In genomic region chr1:59285691-59286090, GRCh38 we compare ENCODE assay signal across 17 cellular contexts. TPM values are rescaled to one million over a fixed set of nuclear protein-coding genes. Genes with fewer than 3 reads are reported as not detected.
DNase-seq lines count a peak whose midpoint lies in the region; ATAC-seq and TF ChIP-seq lines count a peak whose summit lies in the region.
"Had no signal": no experiment of that assay in that cellular context is flagged by ENCODE, and none has a peak within 500 bp of the region (broad histone marks: within the 10 kb centered on the region; RNA-seq: fewer than 3 reads in every experiment).

No MANE protein-coding gene starts in this region.

- in situ Hi-C loops in G401 (cut with HindIII; ENCODE audit: low sequenced_read_pairs): no loop called here

- H3K9me3 Mint-ChIP-seq in WTC11: no peaks in the 10 kb centered on the region

- H3K4me1 Mint-ChIP-seq in WTC11: peaks cover 8% of the 10 kb centered on the region; the same call in 1 of the 2 replicates

- H3K27ac ChIP-seq in VCaP: 0 out of 2 replicates have a peak overlapping the region, but pooled peaks have one; percentile 24
- H3K27ac ChIP-seq: SJSA1 had no signal

- H3K4me3 Mint-ChIP-seq in WTC11: no peak overlapping the region

- no peaks in the 10 kb centered on the region for H3K27me3 Mint-ChIP-seq in WTC11 (ENCODE audit: low read depth)

- peak; percentile 64 for DNase-seq in DMS 273 treated with DMSO at 0.1 percent for 48 hours (lab: John Stamatoyannopoulos, UW)
- peak; percentile 59 for DNase-seq in LHCN-M2 (ENCODE audit: low read depth)
- peak; percentile 81 for DNase-seq in renal cortical epithelial cell (ENCODE audit: low read depth)
- DNase-seq in AG08395 (ENCODE audit: low spot score): no peak
- no peak for DNase-seq in G401 (ENCODE audit: low spot score)
- no peak for DNase-seq in WTC11 (ENCODE audit: low spot score)
- DNase-seq: C1 segment of cervical spinal cord; KG1; MG63; NCI-H1436; NCI-H2081; NCI-H2227 treated with DMSO at 0.1 percent for 48 hours; NCI-H69; NK-92 treated with Interleukin-12 subunit alpha and Interleukin-12 subunit beta, amount 100 ng/mL, for 24 hours had no signal

- TF ChIP-seq CTCF in VCaP (conservative IDR thresholded peaks at IDR 0.05): no peak
- no peak for TF ChIP-seq CTCF in WTC11 (IDR thresholded peaks at IDR 0.05)

- no peak overlapping the region for H3K27ac Mint-ChIP-seq in WTC11

- CTCF ChIA-PET in WTC11 (lab: Charles Lee): no interaction called here

- ATAC-seq in WTC11: no peak
- ATAC-seq: GM12878 had no signal

- POLR2A ChIA-PET in WTC11 (lab: Charles Lee): interaction anchor here (0.8 kb wide), 1 partner anchor 11 kb away, joined by 3 read pairs; the partner anchor contains the start of gene FGGY

- H3K36me3 Mint-ChIP-seq in WTC11: no peaks in the 10 kb centered on the region

TF ChIP-seq in WTC11, 78 proteins besides CTCF, POLR2A, EP300 and RAD21 (continues in another document):
- no peak for TF ChIP-seq SOX15 (CRISPR knock-in tag; IDR thresholded peaks at IDR 0.05)
- TF ChIP-seq NFYB (CRISPR knock-in tag; conservative IDR thresholded peaks at IDR 0.05; ENCODE audit: low read depth): no peak
- no peak for TF ChIP-seq ZNF263 (CRISPR knock-in tag; IDR thresholded peaks at IDR 0.05; ENCODE audit: low read depth)
- TF ChIP-seq ATF2 (CRISPR knock-in tag; IDR thresholded peaks at IDR 0.05; ENCODE audit: borderline replicate concordance, low read depth): no peak
- no peak for TF ChIP-seq FOXJ3 (CRISPR knock-in tag; IDR thresholded peaks at IDR 0.05; ENCODE audit: borderline replicate concordance)
- TF ChIP-seq MLX (CRISPR knock-in tag; IDR thresholded peaks at IDR 0.05): no peak
- no peak for TF ChIP-seq ATF3 (CRISPR knock-in tag; conservative IDR thresholded peaks at IDR 0.05)
- TF ChIP-seq ZNF532 (CRISPR knock-in tag; IDR thresholded peaks at IDR 0.05; ENCODE audit: borderline replicate concordance): no peak
- TF ChIP-seq ZMAT4 (CRISPR knock-in tag; IDR thresholded peaks at IDR 0.05): no peak
- no peak for TF ChIP-seq ZNF671 (CRISPR knock-in tag; IDR thresholded peaks at IDR 0.05)
- TF ChIP-seq ZNF281 (CRISPR knock-in tag; IDR thresholded peaks at IDR 0.05): no peak
- TF ChIP-seq MXD4 (CRISPR knock-in tag; IDR thresholded peaks at IDR 0.05; ENCODE audit: borderline replicate concordance): no peak
- no peak for TF ChIP-seq ZBTB21 (CRISPR knock-in tag; IDR thresholded peaks at IDR 0.05; ENCODE audit: borderline replicate concordance)
- no peak for TF ChIP-seq ZNF232 (CRISPR knock-in tag; IDR thresholded peaks at IDR 0.05)
- no peak for TF ChIP-seq TEAD4 (CRISPR knock-in tag; IDR thresholded peaks at IDR 0.05)
- TF ChIP-seq GABPB1 (CRISPR knock-in tag; IDR thresholded peaks at IDR 0.05): no peak

RNA-seq across cellular contexts. Expression of gene FGGY, which starts 11.2 kb away (rescaled TPM):
- 16.2 and 18.0 TPM in 2 replicates for total RNA-seq in LHCN-M2 (2014; rRNA removed)
- polyA plus RNA-seq in LHCN-M2 (2012): 18.5 TPM
- 16.0 and 27.8 TPM in 2 replicates for total RNA-seq in renal cortical epithelial cell
- total RNA-seq in G401 (2014; rRNA removed; shearing (Covaris generic)): 10.2 and 23.4 TPM in 2 replicates
- 12.0 to 23.2 TPM (median 17.8 TPM) in 3 replicates for total RNA-seq in WTC11 (2021)

Comparison
In these comparisons a context has a peak if more than half of its experiments do, and no peak if none do; other contexts are left out.
1. DNase-seq: peak in DMS 273 treated with DMSO at 0.1 percent for 48 hours (single experiment), LHCN-M2 (single experiment) and renal cortical epithelial cell (single experiment); none in AG08395 (single experiment), G401 (single experiment) and WTC11 (single experiment).